1 cellular context compared by ENCODE assay signal in genomic region chr6:126947070-126947469, GRCh38.
TF ChIP-seq lines count a peak whose summit lies in the region.

No MANE protein-coding gene starts in this region.

TF ChIP-seq in IMR-90, 13 proteins besides CTCF, POLR2A, EP300 and RAD21 (continued from another document):
- TF ChIP-seq MXI1 (IDR thresholded peaks at IDR 0.05; ENCODE audit: borderline replicate concordance, low read depth, low read length) (no peak), CHD1 (IDR thresholded peaks at IDR 0.05; ENCODE audit: low read depth, low read length) (no peak), RCOR1 (IDR thresholded peaks at IDR 0.05; ENCODE audit: insufficient replicate concordance, low read length) (no peak)
